Comparison of ENCODE assay signal across 1 cellular context in the genomic region with DNA sequence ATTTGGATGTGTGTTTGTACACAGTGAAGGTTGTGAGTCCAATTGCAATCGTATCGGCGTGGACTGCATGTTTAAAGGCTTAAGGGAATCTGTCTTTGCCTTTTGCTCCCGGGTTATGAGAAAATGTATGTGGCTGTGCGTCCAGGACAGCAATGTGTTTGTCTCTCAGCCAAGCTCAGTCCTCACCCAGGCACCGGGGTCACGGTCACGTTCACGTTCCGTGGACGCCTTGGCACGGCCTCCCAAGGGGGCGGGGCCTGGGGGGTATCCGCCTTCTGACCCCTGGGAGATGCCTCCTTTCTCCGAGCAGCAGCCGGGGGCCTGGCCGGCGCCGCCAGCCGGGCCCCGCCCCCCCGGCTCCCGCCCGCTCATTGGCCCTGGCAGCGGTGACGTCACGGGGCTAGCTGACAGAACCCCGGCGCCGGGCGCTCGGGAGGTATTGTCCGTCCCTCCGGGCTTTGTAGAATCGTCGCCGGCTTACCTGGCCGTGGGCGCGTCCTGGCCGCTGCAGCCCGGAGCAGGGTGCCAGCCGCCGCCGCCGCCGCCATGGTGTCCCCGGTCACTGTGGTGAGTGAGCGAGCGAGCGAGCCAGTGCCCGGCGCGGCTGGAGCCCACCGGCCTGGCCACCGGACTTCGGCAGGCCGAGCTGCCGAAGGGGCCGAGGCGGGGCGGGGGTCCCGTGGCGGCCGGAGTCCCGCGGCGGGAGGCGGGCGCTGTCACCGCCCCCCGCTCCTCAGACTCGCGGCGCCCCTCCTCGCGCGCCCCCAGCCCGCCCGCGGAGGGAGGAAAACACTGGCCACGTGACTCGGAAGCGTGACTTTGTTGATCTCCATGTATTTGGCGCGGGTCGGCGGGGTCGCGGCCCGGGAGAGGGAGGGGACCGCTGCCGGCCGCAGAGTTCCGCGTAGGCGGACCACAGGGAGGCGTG.
A peak's percentile ranks its signal among the peaks of the same experiment; 100 is the strongest.
TF ChIP-seq lines count a peak whose summit lies in the region.

A gene with protein sequence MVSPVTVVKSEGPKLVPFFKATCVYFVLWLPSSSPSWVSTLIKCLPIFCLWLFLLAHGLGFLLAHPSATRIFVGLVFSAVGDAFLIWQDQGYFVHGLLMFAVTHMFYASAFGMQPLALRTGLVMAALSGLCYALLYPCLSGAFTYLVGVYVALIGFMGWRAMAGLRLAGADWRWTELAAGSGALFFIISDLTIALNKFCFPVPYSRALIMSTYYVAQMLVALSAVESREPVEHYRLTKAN (plus strand): TSS at position 439 of the 928 bp plus-strand sequence. CDS start 108 bp downstream, at position 547.

TF ChIP-seq in K562, 482 proteins besides CTCF, POLR2A, EP300 and RAD21 (continued from another document):
- peak; percentile 86 to 89 for TF ChIP-seq MNT (conservative IDR thresholded peaks at IDR 0.05)
- TF ChIP-seq, protein P1, sequence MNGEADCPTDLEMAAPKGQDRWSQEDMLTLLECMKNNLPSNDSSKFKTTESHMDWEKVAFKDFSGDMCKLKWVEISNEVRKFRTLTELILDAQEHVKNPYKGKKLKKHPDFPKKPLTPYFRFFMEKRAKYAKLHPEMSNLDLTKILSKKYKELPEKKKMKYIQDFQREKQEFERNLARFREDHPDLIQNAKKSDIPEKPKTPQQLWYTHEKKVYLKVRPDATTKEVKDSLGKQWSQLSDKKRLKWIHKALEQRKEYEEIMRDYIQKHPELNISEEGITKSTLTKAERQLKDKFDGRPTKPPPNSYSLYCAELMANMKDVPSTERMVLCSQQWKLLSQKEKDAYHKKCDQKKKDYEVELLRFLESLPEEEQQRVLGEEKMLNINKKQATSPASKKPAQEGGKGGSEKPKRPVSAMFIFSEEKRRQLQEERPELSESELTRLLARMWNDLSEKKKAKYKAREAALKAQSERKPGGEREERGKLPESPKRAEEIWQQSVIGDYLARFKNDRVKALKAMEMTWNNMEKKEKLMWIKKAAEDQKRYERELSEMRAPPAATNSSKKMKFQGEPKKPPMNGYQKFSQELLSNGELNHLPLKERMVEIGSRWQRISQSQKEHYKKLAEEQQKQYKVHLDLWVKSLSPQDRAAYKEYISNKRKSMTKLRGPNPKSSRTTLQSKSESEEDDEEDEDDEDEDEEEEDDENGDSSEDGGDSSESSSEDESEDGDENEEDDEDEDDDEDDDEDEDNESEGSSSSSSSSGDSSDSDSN (IDR thresholded peaks at IDR 0.05; ENCODE audit: borderline replicate concordance in 1 of 2, low read depth in 2 of 2, low read length in 2 of 2): 0 out of 4 replicates have a peak, but pooled peaks of 1 of the 2 experiments have one; percentile 36
- peak; percentile 78 for TF ChIP-seq ZBTB7A (IDR thresholded peaks at IDR 0.05; ENCODE audit: borderline replicate concordance, control insufficient read depth, low read depth, low read length)
- 0 out of 2 replicates have a peak, but pooled peaks have one; percentile 26 for TF ChIP-seq ZFX (CRISPR knock-in tag; IDR thresholded peaks at IDR 0.05)
- peak; percentile 83 for TF ChIP-seq POLR2G (IDR thresholded peaks at IDR 0.05; ENCODE audit: low read depth, low read length)
- TF ChIP-seq ATF1 (CRISPR knock-in tag; IDR thresholded peaks at IDR 0.05): 0 out of 2 replicates have a peak, but pooled peaks have one; percentile 33
- TF ChIP-seq ATF1 (tag; IDR thresholded peaks at IDR 0.05): peak; percentile 97
- TF ChIP-seq NFYB (IDR thresholded peaks at IDR 0.05; ENCODE audit: extremely low read depth, insufficient read length): peak; percentile 17
- TF ChIP-seq ZNF121 (CRISPR knock-in tag; conservative IDR thresholded peaks at IDR 0.05): no peak
- TF ChIP-seq RBFOX2 (IDR thresholded peaks at IDR 0.05; ENCODE audit: low read depth, low read length): peak; percentile 76
- no peak for TF ChIP-seq ZNF232 (CRISPR knock-in tag; IDR thresholded peaks at IDR 0.05)
- no peak for TF ChIP-seq ZNF507 (tag; conservative IDR thresholded peaks at IDR 0.05)
- peak; percentile 39; the same call in 1 of the 2 replicates for TF ChIP-seq SUPT5H (IDR thresholded peaks at IDR 0.05)
- TF ChIP-seq TBP (optimal IDR thresholded peaks at IDR 0.05; ENCODE audit: low read depth, low read length): peak; percentile 21
- no peak for TF ChIP-seq ZNF707 (CRISPR knock-in tag; conservative IDR thresholded peaks at IDR 0.05)
- 0 out of 2 replicates have a peak, but pooled peaks have one; percentile 14 for TF ChIP-seq ESRRA (IDR thresholded peaks at IDR 0.05; ENCODE audit: borderline replicate concordance, low read depth)
- TF ChIP-seq NR3C1 (CRISPR knock-in tag; IDR thresholded peaks at IDR 0.05): 0 out of 2 replicates have a peak, but pooled peaks have one; percentile 37
- no peak for TF ChIP-seq DDX20 (tag; IDR thresholded peaks at IDR 0.05; ENCODE audit: low read depth)
- TF ChIP-seq EGR1 (conservative IDR thresholded peaks at IDR 0.05): peak; percentile 79; the same call in 1 of the 2 replicates
- no peak for TF ChIP-seq ZNF695 (CRISPR knock-in tag; IDR thresholded peaks at IDR 0.05)
- TF ChIP-seq CREB3L1 (IDR thresholded peaks at IDR 0.05; ENCODE audit: borderline replicate concordance, low read depth): no peak
- TF ChIP-seq RAD51 (IDR thresholded peaks at IDR 0.05; ENCODE audit: borderline replicate concordance, low read depth): peak; percentile 63; the same call in 1 of the 2 replicates
- TF ChIP-seq, protein P2, sequence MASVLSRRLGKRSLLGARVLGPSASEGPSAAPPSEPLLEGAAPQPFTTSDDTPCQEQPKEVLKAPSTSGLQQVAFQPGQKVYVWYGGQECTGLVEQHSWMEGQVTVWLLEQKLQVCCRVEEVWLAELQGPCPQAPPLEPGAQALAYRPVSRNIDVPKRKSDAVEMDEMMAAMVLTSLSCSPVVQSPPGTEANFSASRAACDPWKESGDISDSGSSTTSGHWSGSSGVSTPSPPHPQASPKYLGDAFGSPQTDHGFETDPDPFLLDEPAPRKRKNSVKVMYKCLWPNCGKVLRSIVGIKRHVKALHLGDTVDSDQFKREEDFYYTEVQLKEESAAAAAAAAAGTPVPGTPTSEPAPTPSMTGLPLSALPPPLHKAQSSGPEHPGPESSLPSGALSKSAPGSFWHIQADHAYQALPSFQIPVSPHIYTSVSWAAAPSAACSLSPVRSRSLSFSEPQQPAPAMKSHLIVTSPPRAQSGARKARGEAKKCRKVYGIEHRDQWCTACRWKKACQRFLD (CRISPR knock-in tag; IDR thresholded peaks at IDR 0.05): peak; percentile 45; the same call in 1 of the 2 replicates
- TF ChIP-seq PHF8 (IDR thresholded peaks at IDR 0.05; ENCODE audit: borderline replicate concordance, low read length): peak; percentile 37; the same call in 1 of the 2 replicates
- TF ChIP-seq CCNT2 (IDR thresholded peaks at IDR 0.05; ENCODE audit: borderline replicate concordance, extremely low read depth, insufficient read length, low read depth, low read length): peak; percentile 28
- TF ChIP-seq BHLHE40 (IDR thresholded peaks at IDR 0.05; ENCODE audit: low read length): peak; percentile 91
- TF ChIP-seq, protein P3, sequence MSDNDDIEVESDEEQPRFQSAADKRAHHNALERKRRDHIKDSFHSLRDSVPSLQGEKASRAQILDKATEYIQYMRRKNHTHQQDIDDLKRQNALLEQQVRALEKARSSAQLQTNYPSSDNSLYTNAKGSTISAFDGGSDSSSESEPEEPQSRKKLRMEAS (CRISPR knock-in tag; IDR thresholded peaks at IDR 0.05): peak; percentile 56
- TF ChIP-seq NRF1 (conservative IDR thresholded peaks at IDR 0.05 in 1 of 2, IDR thresholded peaks at IDR 0.05 in 1 of 2): peak; percentile 59 to 64
- peak in 1 of 2 experiments; percentile 9; a peak in 1 of 4 replicates for TF ChIP-seq MAZ (CRISPR knock-in tag; conservative IDR thresholded peaks at IDR 0.05 in 1 of 2, IDR thresholded peaks at IDR 0.05 in 1 of 2)
- peak; percentile 82; the same call in 1 of the 2 replicates for TF ChIP-seq KDM2B (CRISPR knock-in tag; IDR thresholded peaks at IDR 0.05)
- TF ChIP-seq CREB1 (IDR thresholded peaks at IDR 0.05): peak; percentile 75
- peak; percentile 70; the same call in 1 of the 2 replicates for TF ChIP-seq CREB1 (CRISPR knock-in tag; IDR thresholded peaks at IDR 0.05)
- no peak for TF ChIP-seq FOXA1 (IDR thresholded peaks at IDR 0.05; ENCODE audit: borderline replicate concordance)
- TF ChIP-seq ZNF280B (CRISPR knock-in tag; IDR thresholded peaks at IDR 0.05): no peak
- no peak for TF ChIP-seq NR2C2 (CRISPR knock-in tag; IDR thresholded peaks at IDR 0.05)
- peak; percentile 94 for TF ChIP-seq NR2C2 (tag; IDR thresholded peaks at IDR 0.05)
- TF ChIP-seq ATF7 (IDR thresholded peaks at IDR 0.05): peak; percentile 97
- TF ChIP-seq, protein P4, sequence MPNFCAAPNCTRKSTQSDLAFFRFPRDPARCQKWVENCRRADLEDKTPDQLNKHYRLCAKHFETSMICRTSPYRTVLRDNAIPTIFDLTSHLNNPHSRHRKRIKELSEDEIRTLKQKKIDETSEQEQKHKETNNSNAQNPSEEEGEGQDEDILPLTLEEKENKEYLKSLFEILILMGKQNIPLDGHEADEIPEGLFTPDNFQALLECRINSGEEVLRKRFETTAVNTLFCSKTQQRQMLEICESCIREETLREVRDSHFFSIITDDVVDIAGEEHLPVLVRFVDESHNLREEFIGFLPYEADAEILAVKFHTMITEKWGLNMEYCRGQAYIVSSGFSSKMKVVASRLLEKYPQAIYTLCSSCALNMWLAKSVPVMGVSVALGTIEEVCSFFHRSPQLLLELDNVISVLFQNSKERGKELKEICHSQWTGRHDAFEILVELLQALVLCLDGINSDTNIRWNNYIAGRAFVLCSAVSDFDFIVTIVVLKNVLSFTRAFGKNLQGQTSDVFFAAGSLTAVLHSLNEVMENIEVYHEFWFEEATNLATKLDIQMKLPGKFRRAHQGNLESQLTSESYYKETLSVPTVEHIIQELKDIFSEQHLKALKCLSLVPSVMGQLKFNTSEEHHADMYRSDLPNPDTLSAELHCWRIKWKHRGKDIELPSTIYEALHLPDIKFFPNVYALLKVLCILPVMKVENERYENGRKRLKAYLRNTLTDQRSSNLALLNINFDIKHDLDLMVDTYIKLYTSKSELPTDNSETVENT (CRISPR knock-in tag; IDR thresholded peaks at IDR 0.05): no peak
- peak; percentile 86 for TF ChIP-seq USF2 (CRISPR knock-in tag; IDR thresholded peaks at IDR 0.05)
